In the genomic region with DNA sequence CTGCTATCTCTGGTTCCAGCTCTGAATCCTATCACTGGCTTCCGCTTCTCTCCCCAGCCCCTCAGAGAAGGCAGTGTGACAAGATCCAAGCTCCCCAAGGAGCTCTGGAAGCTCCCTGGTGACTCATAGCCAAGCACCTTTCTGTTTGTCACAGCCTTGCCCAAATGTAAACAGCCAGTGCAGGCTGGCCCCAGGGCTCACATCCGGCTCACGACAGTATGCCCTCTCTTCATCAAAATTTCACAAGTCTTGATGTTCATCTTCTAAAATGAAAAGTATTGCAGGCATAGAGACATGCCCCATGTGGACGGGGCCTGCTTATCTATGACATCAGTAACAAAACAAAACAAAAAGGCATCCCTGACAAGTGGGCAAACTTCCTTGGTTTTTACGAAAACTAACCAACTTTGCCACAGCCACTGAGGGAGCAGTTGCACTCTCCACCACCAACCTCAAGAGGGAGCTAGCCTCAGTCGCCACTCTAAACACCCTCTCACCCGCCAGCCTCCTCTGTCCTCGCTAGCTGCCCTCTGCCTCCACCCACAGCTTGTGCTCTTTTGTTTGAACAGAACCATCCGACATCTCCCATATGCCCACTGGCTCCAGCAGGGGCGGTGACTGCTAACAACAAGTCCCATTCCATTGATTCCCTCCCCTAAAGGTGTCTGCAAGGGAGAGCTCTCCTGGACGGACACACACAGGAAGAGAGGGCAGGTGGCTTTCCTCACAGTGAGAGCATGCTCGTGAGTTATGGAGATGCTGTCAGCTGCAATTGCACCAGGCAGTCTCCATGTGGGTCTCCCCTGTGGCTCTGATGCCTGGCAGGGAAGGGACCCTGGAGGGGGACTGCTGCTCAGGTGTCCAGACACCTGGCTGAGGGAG, we compare ENCODE assay signal across 8 cellular contexts.
DNase-seq lines count a peak whose midpoint lies in the region; ATAC-seq, FAIRE-seq and TF ChIP-seq lines count a peak whose summit lies in the region.

No MANE protein-coding gene starts in this region.

- H3K4me1 ChIP-seq in KMS-11 (ENCODE audit: low read depth, poor library complexity, severe bottlenecking), result no peaks in the 10 kb centered on the region
- peaks cover 0 to 5% of the 10 kb centered on the region in 2 experiments; a peak in 1 of 5 replicates for H3K4me1 ChIP-seq in K562 (replicated peaks in 1 of 2; ENCODE audit: control insufficient read depth in 2 of 2, insufficient read depth in 2 of 2, low read length in 2 of 2)
- peaks cover 0 to 24% of the 10 kb centered on the region in 2 donors for H3K4me1 ChIP-seq in lung (ENCODE audit: control insufficient read depth in 2 of 2, insufficient read depth in 2 of 2, low read length in 2 of 2)

- H3K27me3 ChIP-seq in KMS-11 (ENCODE audit: insufficient read depth, low read depth) (no peaks in the 10 kb centered on the region), K562 (ENCODE audit: control insufficient read depth in 2 of 2, insufficient read depth in 2 of 2, low read length in 2 of 2) (peaks cover 10 to 69% of the 10 kb centered on the region in 2 experiments; a peak in 4 of 5 replicates), lung (ENCODE audit: control insufficient read depth, insufficient read depth) (no peaks in the 10 kb centered on the region)

- TF ChIP-seq RAD21 in K562 (CRISPR knock-in tag; conservative IDR thresholded peaks at IDR 0.05 in 1 of 2, IDR thresholded peaks at IDR 0.05 in 1 of 2), result peak in 1 of 2 experiments; percentile 41; a peak in 2 of 4 replicates

- H3K4me3 ChIP-seq in KMS-11 (IDR thresholded peaks at IDR 0.05; ENCODE audit: insufficient read depth, low read depth, low read length), result no peak overlapping the region
- no peak overlapping the region for H3K4me3 ChIP-seq in K562
- H3K4me3 ChIP-seq in lung, result no peak overlapping the region

- peak; percentile 89 for FAIRE-seq in K562 (lab: Jason Lieb, UNC)

- peak; percentile 97 for DNase-seq in DMS53 (lab: John Stamatoyannopoulos, UW)
- DNase-seq in K562 (ENCODE audit: extremely low read depth in 1 of 4, low spot score in 3 of 4), result peak; percentile 35 to 75 (median 64)
- no peak for DNase-seq in lung (ENCODE audit: low spot score)
- DNase-seq in GM19238 (ENCODE audit: insufficient read length, low spot score), result no peak
- no peak for DNase-seq in activated CD8-positive, alpha-beta memory T cell treated with anti-CD3 and anti-CD28 coated beads, Interleukin-2, amount 50 U/mL, for 4 hours
- no peak for DNase-seq in UCSD-AML1 (lab: John Stamatoyannopoulos, UW; ENCODE audit: unreplicated experiment)
- no peak for DNase-seq in cerebellar nuclear complex (lab: John Stamatoyannopoulos, UW)

- no peak overlapping the region for H3K27ac ChIP-seq in KMS-11
- H3K27ac ChIP-seq in K562 (ENCODE audit: extremely low read depth, low read depth, low read length), result no peak overlapping the region
- H3K27ac ChIP-seq in lung (ENCODE audit: low read depth in 1 of 2, low read length in 1 of 2), result peak overlapping the region in 1 of 2 donors; percentile 75

- no peaks in the 10 kb centered on the region for H3K79me2 ChIP-seq in KMS-11 (ENCODE audit: insufficient read depth, low read depth)
- H3K79me2 ChIP-seq in K562 (ENCODE audit: control insufficient read depth, insufficient read depth, low read length), result no peaks in the 10 kb centered on the region

- POLR2A ChIA-PET in K562 (lab: Yijun Ruan, JAX), result interaction anchor here (0.6 to 2.3 kb wide), 3 partner anchors 9 to 33 kb away, joined by 3 to 8 read pairs (median 3); no protein-coding TSS in a partner anchor

- H3K36me3 ChIP-seq in KMS-11 (ENCODE audit: insufficient read depth), result no peaks in the 10 kb centered on the region
- H3K36me3 ChIP-seq in K562 (ENCODE audit: control insufficient read depth, insufficient read depth, low read length), result no peaks in the 10 kb centered on the region
- no peaks in the 10 kb centered on the region for H3K36me3 ChIP-seq in lung (ENCODE audit: control insufficient read depth in 2 of 2, insufficient read depth in 2 of 2, low read length in 2 of 2)

- intact Hi-C loops in K562 (cut with micrococcal nuclease), result no loop called here

- BruUV-seq in K562 (replicated peaks; lab: Mats Ljungman, UMichigan), result no TSS peak

- H4K20me1 ChIP-seq in KMS-11 (ENCODE audit: insufficient read depth) (no peaks in the 10 kb centered on the region), K562 (replicated peaks; ENCODE audit: control insufficient read depth, insufficient read depth, low read length) (peaks cover 4% of the 10 kb centered on the region; the same call in 1 of the 2 replicates)

- H3K4me2 ChIP-seq in KMS-11, result no peak overlapping the region
- peak overlapping the region; percentile 5; the same call in 1 of the 2 replicates for H3K4me2 ChIP-seq in K562 (ENCODE audit: insufficient read depth, low read length)

- ATAC-seq in K562 (peak; percentile 90), lung (ENCODE audit: insufficient read depth, low FRiP score) (peak; percentile 12)

- peak overlapping the region; percentile 19; the same call in 1 of the 2 replicates for H2AFZ ChIP-seq in KMS-11 (ENCODE audit: low read depth)
- peak overlapping the region; percentile 53 for H2AFZ ChIP-seq in K562 (ENCODE audit: low read depth, low read length)

- TF ChIP-seq CTCF in KMS-11 (conservative IDR thresholded peaks at IDR 0.05; ENCODE audit: low read depth, low read length), result peak; percentile 47
- peak; percentile 63 to 87 (median 66) for TF ChIP-seq CTCF in K562 (IDR thresholded peaks at IDR 0.05 in 2 of 3, conservative IDR thresholded peaks at IDR 0.05 in 1 of 3; ENCODE audit: insufficient read depth in 2 of 3, low read depth in 1 of 3, low read length in 3 of 3)
- TF ChIP-seq CTCF in lung (IDR thresholded peaks at IDR 0.05; ENCODE audit: control extremely low read depth, extremely low read depth), result no peak

- H3K9ac ChIP-seq in KMS-11 (no peak overlapping the region), K562 (ENCODE audit: insufficient read depth in 1 of 2, low read depth in 2 of 2, low read length in 2 of 2) (peak overlapping the region in 1 of 2 experiments; percentile 24; a peak in 1 of 4 replicates)

- in situ Hi-C loops in K562 (cut with MboI), result no loop called here

- H3K9me1 ChIP-seq in K562 (ENCODE audit: control insufficient read depth, insufficient read depth, low read length), result no peaks in the 10 kb centered on the region

- no peaks in the 10 kb centered on the region for H3K9me3 ChIP-seq in K562 (replicated peaks; ENCODE audit: control insufficient read depth, insufficient read depth, low read depth, low read length)
- no peaks in the 10 kb centered on the region for H3K9me3 ChIP-seq in lung (ENCODE audit: control insufficient read depth in 2 of 2, insufficient read depth in 1 of 2, low read length in 1 of 2)

- 22% methylated on average over 12 of the region's 12 CpGs for WGBS in K562 (ENCODE audit: insufficient coverage, low coverage, missing lambda C conversion rate)
- WGBS in lung, 2 donors, result 63 to 82% methylated on average over 12 of the region's 12 CpGs

- no peak for TF ChIP-seq EP300 in K562 (IDR thresholded peaks at IDR 0.05; ENCODE audit: low read length)

- CTCF ChIA-PET in K562 (lab: Yijun Ruan, JAX; ENCODE audit: low intra/inter-chr PET ratio), result no interaction called here

- no peak for TF ChIP-seq POLR2A in K562 (conservative IDR thresholded peaks at IDR 0.05)

TF ChIP-seq in K562, 482 proteins besides CTCF, POLR2A, EP300 and RAD21:
- TF ChIP-seq TBP (optimal IDR thresholded peaks at IDR 0.05; ENCODE audit: low read depth, low read length) (peak; percentile 12), ILK (tag; IDR thresholded peaks at IDR 0.05; ENCODE audit: borderline replicate concordance, low read depth) (no peak), XRCC4 (IDR thresholded peaks at IDR 0.05; ENCODE audit: extremely low read depth, insufficient read depth, insufficient read length) (no peak), JUND (IDR thresholded peaks at IDR 0.05; ENCODE audit: borderline replicate concordance, low read depth, low read length) (0 out of 2 replicates have a peak, but pooled peaks have one; percentile 27), JUND (tag; IDR thresholded peaks at IDR 0.05; ENCODE audit: borderline replicate concordance, low read depth, low read length) (no peak), SMC3 (conservative IDR thresholded peaks at IDR 0.05; ENCODE audit: insufficient read depth, low read depth, low read length) (0 out of 2 replicates have a peak, but pooled peaks have one; percentile 32)
- TF ChIP-seq, protein P1, sequence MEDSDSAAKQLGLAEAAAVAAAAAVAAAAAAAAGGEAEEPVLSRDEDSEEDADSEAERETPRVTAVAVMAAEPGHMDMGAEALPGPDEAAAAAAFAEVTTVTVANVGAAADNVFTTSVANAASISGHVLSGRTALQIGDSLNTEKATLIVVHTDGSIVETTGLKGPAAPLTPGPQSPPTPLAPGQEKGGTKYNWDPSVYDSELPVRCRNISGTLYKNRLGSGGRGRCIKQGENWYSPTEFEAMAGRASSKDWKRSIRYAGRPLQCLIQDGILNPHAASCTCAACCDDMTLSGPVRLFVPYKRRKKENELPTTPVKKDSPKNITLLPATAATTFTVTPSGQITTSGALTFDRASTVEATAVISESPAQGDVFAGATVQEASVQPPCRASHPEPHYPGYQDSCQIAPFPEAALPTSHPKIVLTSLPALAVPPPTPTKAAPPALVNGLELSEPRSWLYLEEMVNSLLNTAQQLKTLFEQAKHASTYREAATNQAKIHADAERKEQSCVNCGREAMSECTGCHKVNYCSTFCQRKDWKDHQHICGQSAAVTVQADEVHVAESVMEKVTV (CRISPR knock-in tag; IDR thresholded peaks at IDR 0.05), result no peak
- TF ChIP-seq, protein P2, sequence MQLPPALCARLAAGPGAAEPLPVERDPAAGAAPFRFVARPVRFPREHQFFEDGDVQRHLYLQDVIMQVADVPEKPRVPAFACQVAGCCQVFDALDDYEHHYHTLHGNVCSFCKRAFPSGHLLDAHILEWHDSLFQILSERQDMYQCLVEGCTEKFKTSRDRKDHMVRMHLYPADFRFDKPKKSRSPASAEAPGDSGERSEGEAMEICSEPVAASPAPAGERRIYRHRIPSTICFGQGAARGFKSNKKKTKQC (CRISPR knock-in tag; IDR thresholded peaks at IDR 0.05), result no peak
TF ChIP-seq in K562: peak in this region for 3.

Comparison
In these comparisons a context has a peak if more than half of its experiments do, and no peak if none do; other contexts are left out.
1. DNase-seq: peak in DMS53 (single experiment) and K562 (4 of 4); none in lung (single experiment), GM19238 (single experiment), activated CD8-positive, alpha-beta memory T cell treated with anti-CD3 and anti-CD28 coated beads, Interleukin-2, amount 50 U/mL, for 4 hours (single experiment), UCSD-AML1 (single experiment) and cerebellar nuclear complex (0 of 2).